6 cellular contexts compared by ENCODE assay signal in genomic region chr19:47803148-47803547, GRCh38. TPM values are rescaled to one million over a fixed set of nuclear protein-coding genes. Genes with fewer than 3 reads are reported as not detected.
"Had no signal": no experiment of that assay in that cellular context is flagged by ENCODE, and none has a peak within 500 bp of the region (broad histone marks: within the 10 kb centered on the region; RNA-seq: fewer than 3 reads in every experiment).

No MANE protein-coding gene starts in this region.

RNA-seq across cellular contexts. Expression of gene TPRX1, which starts 1.2 kb away (rescaled TPM):
- total RNA-seq: GM23248, H1, H4, H7, H9, HFFc6 had no signal
- polyA plus RNA-seq: GM23248 had no signal

RNA-seq across cellular contexts. Expression of gene CRX, which starts 18.6 kb away (rescaled TPM):
- total RNA-seq: GM23248, H1, H4, HFFc6 had no signal
- polyA plus RNA-seq: GM23248 had no signal

RNA-seq across cellular contexts. Expression of gene TPRX2, which starts 55.9 kb away (rescaled TPM):
- total RNA-seq: GM23248, H1, H4, H7, H9, HFFc6 had no signal
- polyA plus RNA-seq: GM23248, H1 had no signal
